Comparison of ENCODE assay signal across 29 cellular contexts in genomic region chr12:15591811-15592210, GRCh38.
"Had no signal": no experiment of that assay in that cellular context is flagged by ENCODE, and none has a peak within 500 bp of the region (broad histone marks: within the 10 kb centered on the region; RNA-seq: fewer than 3 reads in every experiment).

No MANE protein-coding gene starts in this region.

- DNase-seq: activated CD4-positive, alpha-beta memory T cell treated with anti-CD3 and anti-CD28 coated beads for 36 hours; activated CD4-positive, alpha-beta T cell treated with anti-CD3 and anti-CD28 coated beads for 36 hours; activated CD4-positive, alpha-beta T cell treated with anti-CD3 and anti-CD28 coated beads, Interleukin-2, amount 10 ng/mL, durations not matched to agents 24 days and 14 days; activated CD4-positive, CD25-positive, alpha-beta regulatory T cell; activated CD4-positive, CD25-positive, alpha-beta regulatory T cell treated with anti-CD3 and anti-CD28 coated beads, Interleukin-2, amount 50 U/mL, for 72 hours; activated CD8-positive, alpha-beta memory T cell treated with anti-CD3 and anti-CD28 coated beads, Interleukin-2, amount 10 ng/mL, durations not matched to agents 7 days and 5 days; activated CD8-positive, alpha-beta memory T cell treated with anti-CD3 and anti-CD28 coated beads, Interleukin-2, amount 50 U/mL, for 4 hours; activated CD8-positive, alpha-beta T cell treated with anti-CD3 and anti-CD28 coated beads, Interleukin-2, amount 10 ng/mL, durations not matched to agents 7 days and 5 days; activated effector memory CD4-positive, alpha-beta T cell treated with Interleukin-2 at 50 U/mL for 16 hours; activated gamma-delta T cell treated with Interleukin-2 at 50 U/mL for 16 hours; activated naive CD4-positive, alpha-beta T cell treated with anti-CD3 and anti-CD28 coated beads, Interleukin-2, amount 50 U/mL, for 16 hours; activated naive CD4-positive, alpha-beta T cell treated with Interleukin-2 at 50 U/mL for 16 hours; activated T-cell treated with anti-CD3 and anti-CD28 coated beads, Interleukin-2, amount 50 U/mL, for 1 hour; amniotic stem cell; anterior cingulate cortex; brain microvascular endothelial cell; dorsolateral prefrontal cortex; effector memory CD4-positive, alpha-beta T cell; endodermal cell; foreskin keratinocyte; gastrocnemius medialis; glutamatergic neuron; T-helper 2 cell had no signal

- H3K36me3 ChIP-seq: brain microvascular endothelial cell, gastrocnemius medialis had no signal

- H3K9me3 Mint-ChIP-seq: activated CD4-positive, alpha-beta memory T cell treated with anti-CD3 and anti-CD28 coated beads for 36 hours; activated CD4-positive, alpha-beta T cell treated with anti-CD3 and anti-CD28 coated beads, Interleukin-2, amount 10 ng/mL, durations not matched to agents 24 days and 14 days; activated T-helper 17 cell treated with anti-CD3 and anti-CD28 coated beads, Interleukin-2, amount 50 U/mL, for 72 hours; central memory CD8-positive, alpha-beta T cell; dendritic cell treated with granulocyte-macrophage colony-stimulating factor and Interleukin-4, amounts not matched to agents 40 ng/mL and 50 ng/mL, for 4 days; endodermal cell had no signal

- H3K27me3 ChIP-seq: brain microvascular endothelial cell, dorsolateral prefrontal cortex, gastrocnemius medialis had no signal

- H3K4me3 Mint-ChIP-seq: activated CD4-positive, alpha-beta memory T cell treated with anti-CD3 and anti-CD28 coated beads for 36 hours; activated CD4-positive, alpha-beta T cell treated with anti-CD3 and anti-CD28 coated beads for 36 hours; activated CD4-positive, alpha-beta T cell treated with anti-CD3 and anti-CD28 coated beads, Interleukin-2, amount 10 ng/mL, durations not matched to agents 24 days and 14 days; activated CD8-positive, alpha-beta memory T cell treated with anti-CD3 and anti-CD28 coated beads, Interleukin-2, amount 10 ng/mL, durations not matched to agents 7 days and 5 days; activated CD8-positive, alpha-beta T cell treated with anti-CD3 and anti-CD28 coated beads, Interleukin-2, amount 10 ng/mL, durations not matched to agents 7 days and 5 days; activated naive CD8-positive, alpha-beta T cell; activated T-helper 17 cell treated with anti-CD3 and anti-CD28 coated beads, Interleukin-2, amount 50 U/mL, for 72 hours; central memory CD8-positive, alpha-beta T cell; dendritic cell treated with granulocyte-macrophage colony-stimulating factor and Interleukin-4, amounts not matched to agents 40 ng/mL and 50 ng/mL, for 4 days; endodermal cell had no signal

- H3K9me3 ChIP-seq: gastrocnemius medialis had no signal

- H3K27ac Mint-ChIP-seq: activated CD4-positive, alpha-beta memory T cell treated with anti-CD3 and anti-CD28 coated beads for 36 hours; activated CD4-positive, alpha-beta T cell treated with anti-CD3 and anti-CD28 coated beads for 36 hours; activated CD4-positive, alpha-beta T cell treated with anti-CD3 and anti-CD28 coated beads, Interleukin-2, amount 10 ng/mL, durations not matched to agents 24 days and 14 days; activated CD8-positive, alpha-beta memory T cell treated with anti-CD3 and anti-CD28 coated beads, Interleukin-2, amount 10 ng/mL, durations not matched to agents 7 days and 5 days; activated CD8-positive, alpha-beta T cell treated with anti-CD3 and anti-CD28 coated beads, Interleukin-2, amount 10 ng/mL, durations not matched to agents 7 days and 5 days; activated naive CD8-positive, alpha-beta T cell; activated T-helper 17 cell treated with anti-CD3 and anti-CD28 coated beads, Interleukin-2, amount 50 U/mL, for 72 hours; dendritic cell treated with granulocyte-macrophage colony-stimulating factor and Interleukin-4, amounts not matched to agents 40 ng/mL and 50 ng/mL, for 4 days; endodermal cell had no signal

- H3K4me3 ChIP-seq: coronary artery, dorsolateral prefrontal cortex, gastrocnemius medialis had no signal

- H3K36me3 Mint-ChIP-seq: activated CD4-positive, alpha-beta memory T cell treated with anti-CD3 and anti-CD28 coated beads for 36 hours; activated CD8-positive, alpha-beta memory T cell treated with anti-CD3 and anti-CD28 coated beads, Interleukin-2, amount 10 ng/mL, durations not matched to agents 7 days and 5 days had no signal

- H3K4me1 ChIP-seq: gastrocnemius medialis had no signal

- ATAC-seq: activated CD4-positive, alpha-beta T cell treated with anti-CD3 and anti-CD28 coated beads for 36 hours; activated CD8-positive, alpha-beta memory T cell treated with anti-CD3 and anti-CD28 coated beads, Interleukin-2, amount 10 ng/mL, durations not matched to agents 7 days and 5 days; activated CD8-positive, alpha-beta T cell treated with anti-CD3 and anti-CD28 coated beads, Interleukin-2, amount 10 ng/mL, durations not matched to agents 7 days and 5 days; activated T-helper 17 cell treated with anti-CD3 and anti-CD28 coated beads, Interleukin-2, amount 50 U/mL, for 72 hours; esophagus mucosa; foreskin keratinocyte; gastrocnemius medialis had no signal

- H3K27me3 Mint-ChIP-seq: activated CD4-positive, alpha-beta memory T cell treated with anti-CD3 and anti-CD28 coated beads for 36 hours; activated CD4-positive, alpha-beta T cell treated with anti-CD3 and anti-CD28 coated beads for 36 hours; activated naive CD8-positive, alpha-beta T cell; activated T-helper 17 cell treated with anti-CD3 and anti-CD28 coated beads, Interleukin-2, amount 50 U/mL, for 72 hours; dendritic cell treated with granulocyte-macrophage colony-stimulating factor and Interleukin-4, amounts not matched to agents 40 ng/mL and 50 ng/mL, for 4 days had no signal
